Comparison of ENCODE assay signal across 23 cellular contexts in the genomic region with DNA sequence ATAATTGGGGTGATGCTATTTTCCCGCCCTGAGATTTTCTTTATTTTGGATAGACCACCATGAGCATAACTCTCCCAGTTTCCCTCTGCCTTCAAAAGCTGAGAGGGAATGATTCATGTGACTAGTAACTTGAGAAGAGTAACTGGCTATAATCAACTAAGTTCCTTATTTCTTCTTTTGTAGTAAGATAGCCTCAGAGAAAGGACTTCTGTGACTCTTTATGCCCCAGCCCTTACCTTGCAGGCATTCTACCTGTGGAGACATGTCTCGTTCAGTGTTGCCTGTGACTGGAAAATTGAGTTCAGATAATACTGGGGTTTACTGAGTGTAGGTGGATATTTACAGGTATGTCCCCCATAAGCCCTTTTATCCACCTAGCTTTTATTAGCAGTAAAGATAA.
"Had no signal": no experiment of that assay in that cellular context is flagged by ENCODE, and none has a peak within 500 bp of the region (broad histone marks: within the 10 kb centered on the region; RNA-seq: fewer than 3 reads in every experiment).

No MANE protein-coding gene starts in this region.

- H3K36me3 ChIP-seq: gastroesophageal sphincter, heart left ventricle, neural progenitor cell, right lobe of liver, stomach, thyroid gland, vagina had no signal

- H3K9me3 ChIP-seq: gastroesophageal sphincter, right lobe of liver, thyroid gland, vagina had no signal

- H3K4me1 ChIP-seq: gastroesophageal sphincter, heart left ventricle, neural progenitor cell, parathyroid adenoma, right lobe of liver, stomach, thyroid gland, vagina had no signal

- H3K4me2 ChIP-seq: hepatocyte, neural progenitor cell had no signal

- H2AFZ ChIP-seq: hepatocyte, neural progenitor cell, parathyroid adenoma had no signal

- H3K27me3 ChIP-seq: gastroesophageal sphincter, heart left ventricle, hepatocyte, neural progenitor cell, right lobe of liver, stomach, thyroid gland, vagina had no signal

- H3K9ac ChIP-seq: neural progenitor cell, parathyroid adenoma had no signal

- H3K4me3 ChIP-seq: gastroesophageal sphincter, heart left ventricle, hepatocyte, lung, neural progenitor cell, right lobe of liver, stomach, thyroid gland, vagina had no signal

- H3K27ac ChIP-seq: gastroesophageal sphincter, heart left ventricle, hepatocyte, neural progenitor cell, parathyroid adenoma, right lobe of liver, stomach, thyroid gland, vagina had no signal

- DNase-seq: cortex of kidney; effector memory CD8-positive, alpha-beta T cell; foreskin fibroblast; heart left ventricle; kidney; mesenchymal stem cell; naive thymus-derived CD4-positive, alpha-beta T cell; right lobe of liver; small intestine; stimulated activated CD4-positive, alpha-beta T cell treated with anti-CD3 and anti-CD28 coated beads, Interleukin-12 subunit alpha, Interleukin-12 subunit beta, amount 100 ng/mL, for 4 hours; stimulated activated CD4-positive, alpha-beta T cell treated with anti-CD3 and anti-CD28 coated beads, Interleukin-1b, Interleukin-23, amount 100 ng/mL, for 48 hours; stimulated activated CD4-positive, alpha-beta T cell treated with anti-CD3 and anti-CD28 coated beads, Interleukin-4, amount 100 ng/mL, for 1 hour; stimulated activated naive CD4-positive, alpha-beta T cell treated with Interleukin-2 at 50 U/mL for 16 hours; stomach; thyroid gland; trophoblast cell had no signal

- FAIRE-seq: endometrium, kidney, small intestine had no signal

- H3K79me2 ChIP-seq: hepatocyte, parathyroid adenoma had no signal
